ENCODE assay signal across 29 cellular contexts in genomic region chr1:151035167-151035566, GRCh38. TPM values are rescaled to one million over a fixed set of nuclear protein-coding genes. Genes with fewer than 3 reads are reported as not detected.
DNase-seq lines count a peak whose midpoint lies in the region; ATAC-seq and TF ChIP-seq lines count a peak whose summit lies in the region.
"Had no signal": no experiment of that assay in that cellular context is flagged by ENCODE, and none has a peak within 500 bp of the region (broad histone marks: within the 10 kb centered on the region; RNA-seq: fewer than 3 reads in every experiment).

No MANE protein-coding gene starts in this region.

- no peaks in the 10 kb centered on the region for H3K27me3 ChIP-seq in GM23338 (ENCODE audit: insufficient read depth)
- H3K27me3 ChIP-seq: left lung, tibial artery had no signal

- DNase-seq in left ventricle myocardium superior: no peak
- DNase-seq in Right ventricle myocardium superior: no peak
- no peak for DNase-seq in GM23338 (ENCODE audit: low spot score)
- no peak for DNase-seq in endothelial cell (ENCODE audit: low spot score)
- DNase-seq in stimulated activated effector memory CD8-positive, alpha-beta T cell treated with anti-CD3 and anti-CD28 coated beads, Interleukin-12 subunit alpha, Interleukin-12 subunit beta, amount 100 ng/mL, for 72 hours (ENCODE audit: low spot score in 2 of 2): no peak
- DNase-seq in pons (ENCODE audit: low spot score): no peak
- DNase-seq in DMS53 (lab: John Stamatoyannopoulos, UW): no peak
- DNase-seq: activated CD4-positive, alpha-beta T cell treated with anti-CD3 and anti-CD28 coated beads, Interleukin-2, amount 50 U/mL, for 4 hours; activated CD8-positive, alpha-beta memory T cell treated with anti-CD3 and anti-CD28 coated beads, Interleukin-2, amount 50 U/mL, for 4 hours; COR-L47; effector CD8-positive, alpha-beta T cell; HCEC 1CT; IMR-90; islet precursor cell; left lung; NCI-H1436 treated with DMSO at 0.1 percent for 48 hours; NCI-H226; NCI-H526 treated with DMSO at 0.1 percent for 48 hours; NK-92 treated with Interleukin-12 subunit alpha and Interleukin-12 subunit beta, amount 100 ng/mL, for 24 hours; SHP77; small intestine; stimulated activated naive CD4-positive, alpha-beta T cell treated with Interleukin-2 at 50 U/mL for 16 hours; tibial artery had no signal

- no peaks in the 10 kb centered on the region for H3K9me2 ChIP-seq in GM23338 (ENCODE audit: insufficient read depth)

- peaks cover 23% of the 10 kb centered on the region for H3K4me1 Mint-ChIP-seq in GM23338
- H3K4me1 Mint-ChIP-seq in endothelial cell (ENCODE audit: unreplicated experiment): no peaks in the 10 kb centered on the region
- H3K4me1 Mint-ChIP-seq in stimulated activated effector memory CD8-positive, alpha-beta T cell treated with anti-CD3 and anti-CD28 coated beads, Interleukin-12 subunit alpha, Interleukin-12 subunit beta, amount 100 ng/mL, for 72 hours: peaks cover 7% of the 10 kb centered on the region

- TF ChIP-seq CTCF in GM23338 (conservative IDR thresholded peaks at IDR 0.05; ENCODE audit: low read depth in 2 of 2) (no peak), endothelial cell (IDR thresholded peaks at IDR 0.05; ENCODE audit: unreplicated experiment) (no peak)

- no peaks in the 10 kb centered on the region; the same call in 1 of the 2 replicates for H4K20me1 ChIP-seq in GM23338 (replicated peaks; ENCODE audit: insufficient read depth)

- peaks cover 6% of the 10 kb centered on the region for H3K27me3 Mint-ChIP-seq in GM23338 (ENCODE audit: insufficient read depth, low read depth, poor library complexity)
- H3K27me3 Mint-ChIP-seq in endothelial cell (ENCODE audit: unreplicated experiment): no peaks in the 10 kb centered on the region
- H3K27me3 Mint-ChIP-seq: activated naive CD8-positive, alpha-beta T cell had no signal

- H3K79me2 ChIP-seq in GM23338 (replicated peaks; ENCODE audit: insufficient read depth): no peaks in the 10 kb centered on the region

- intact Hi-C loops in left ventricle myocardium superior (cut with micrococcal nuclease) (no loop called here), Right ventricle myocardium superior (cut with DNase I) (no loop called here)

- ATAC-seq in left ventricle myocardium superior (peak; percentile 35), Right ventricle myocardium superior (ENCODE audit: poor library complexity) (no peak), GM23338 (no peak), HG02798 (IDR thresholded peaks at IDR 0.05; ENCODE audit: poor library complexity, unreplicated experiment) (no peak)
- no peak for ATAC-seq in stimulated activated effector memory CD8-positive, alpha-beta T cell treated with anti-CD3 and anti-CD28 coated beads, Interleukin-12 subunit alpha, Interleukin-12 subunit beta, amount 100 ng/mL, for 72 hours
- ATAC-seq: activated CD4-positive, CD25-positive, alpha-beta regulatory T cell treated with anti-CD3 and anti-CD28 coated beads, Interleukin-2, amount 50 U/mL, for 24 hours; left lung had no signal

- H3K4me2 ChIP-seq in GM23338: no peak overlapping the region

- H3K4me3 ChIP-seq in GM23338: no peak overlapping the region
- H3K4me3 ChIP-seq: left lung, tibial artery had no signal

- no peak overlapping the region for H2AFZ ChIP-seq in GM23338

- peaks cover 21% of the 10 kb centered on the region for H3K36me3 Mint-ChIP-seq in GM23338 (ENCODE audit: low read depth)
- H3K36me3 Mint-ChIP-seq in endothelial cell (ENCODE audit: low read depth, unreplicated experiment): peaks cover 25% of the 10 kb centered on the region
- H3K36me3 Mint-ChIP-seq in stimulated activated effector memory CD8-positive, alpha-beta T cell treated with anti-CD3 and anti-CD28 coated beads, Interleukin-12 subunit alpha, Interleukin-12 subunit beta, amount 100 ng/mL, for 72 hours: peaks cover 45% of the 10 kb centered on the region
- H3K36me3 Mint-ChIP-seq: activated naive CD8-positive, alpha-beta T cell had no signal

- H3K4me3 Mint-ChIP-seq in GM23338 (no peak overlapping the region), endothelial cell (ENCODE audit: unreplicated experiment) (peak overlapping the region; percentile 2)
- H3K4me3 Mint-ChIP-seq in stimulated activated effector memory CD8-positive, alpha-beta T cell treated with anti-CD3 and anti-CD28 coated beads, Interleukin-12 subunit alpha, Interleukin-12 subunit beta, amount 100 ng/mL, for 72 hours: no peak overlapping the region
- H3K4me3 Mint-ChIP-seq: activated naive CD8-positive, alpha-beta T cell; mesothelial cell of epicardium had no signal

- H3K9me3 Mint-ChIP-seq in GM23338 (no peaks in the 10 kb centered on the region), endothelial cell (ENCODE audit: unreplicated experiment) (no peaks in the 10 kb centered on the region)
- no peaks in the 10 kb centered on the region for H3K9me3 Mint-ChIP-seq in stimulated activated effector memory CD8-positive, alpha-beta T cell treated with anti-CD3 and anti-CD28 coated beads, Interleukin-12 subunit alpha, Interleukin-12 subunit beta, amount 100 ng/mL, for 72 hours
- H3K9me3 Mint-ChIP-seq: mesothelial cell of epicardium had no signal

- 0 out of 2 replicates have a peak, but pooled peaks cover 3% of the 10 kb centered on the region for H3K36me3 ChIP-seq in GM23338 (ENCODE audit: insufficient read depth)

- 0 out of 2 replicates have a peak overlapping the region, but pooled peaks have one; percentile 5 for H3K27ac Mint-ChIP-seq in GM23338
- H3K27ac Mint-ChIP-seq in endothelial cell (ENCODE audit: unreplicated experiment): no peak overlapping the region
- peak overlapping the region; percentile 21 for H3K27ac Mint-ChIP-seq in stimulated activated effector memory CD8-positive, alpha-beta T cell treated with anti-CD3 and anti-CD28 coated beads, Interleukin-12 subunit alpha, Interleukin-12 subunit beta, amount 100 ng/mL, for 72 hours
- H3K27ac Mint-ChIP-seq: activated naive CD8-positive, alpha-beta T cell had no signal

- no peaks in the 10 kb centered on the region for H3F3A ChIP-seq in GM23338 (replicated peaks; ENCODE audit: low read depth)

- H3K27ac ChIP-seq in GM23338 (ENCODE audit: low read depth): 0 out of 2 replicates have a peak overlapping the region, but pooled peaks have one; percentile 26
- H3K27ac ChIP-seq: left lung, tibial artery had no signal

- H3K4me1 ChIP-seq in GM23338 (ENCODE audit: insufficient read depth): peaks cover 19% of the 10 kb centered on the region
- H3K4me1 ChIP-seq: left lung, tibial artery had no signal

TF ChIP-seq in GM23338, 12 proteins besides CTCF, POLR2A, EP300 and RAD21:
- no peak for TF ChIP-seq REST (IDR thresholded peaks at IDR 0.05; ENCODE audit: unreplicated experiment)
- no peak for TF ChIP-seq ZNF114 (CRISPR knock-in tag; IDR thresholded peaks at IDR 0.05)
- TF ChIP-seq POLR2AphosphoS5 (IDR thresholded peaks at IDR 0.05; ENCODE audit: low read depth): no peak
- no peak for TF ChIP-seq NANOG (IDR thresholded peaks at IDR 0.05; ENCODE audit: borderline replicate concordance)

RNA-seq across cellular contexts. Expression of gene BNIPL, which starts 1.2 kb away (rescaled TPM):
- total RNA-seq in left ventricle myocardium superior (0.32 TPM), Right ventricle myocardium superior (0.43 TPM), endothelial cell (ENCODE audit: unreplicated experiment) (1.5 TPM)
- total RNA-seq in GM23338 (2014; rRNA removed; shearing (Covaris generic)): 1.2 and 2.4 TPM in 2 replicates
- 0.59 and 0.91 TPM in 2 replicates for polyA plus RNA-seq in GM23338 (2016; fragmentation: Nextera tagmentation; extraction: Ambion mirVana)
- total RNA-seq: epithelial cell of proximal tubule, G401 had no signal

RNA-seq across cellular contexts. Expression of gene C1orf56, which starts 12.4 kb away (rescaled TPM):
- total RNA-seq in left ventricle myocardium superior: 7.3 TPM
- total RNA-seq in Right ventricle myocardium superior: 7.3 TPM
- 1.6 and 3.9 TPM in 2 replicates for total RNA-seq in GM23338 (2014; rRNA removed; shearing (Covaris generic))
- polyA plus RNA-seq in GM23338 (2016; fragmentation: Nextera tagmentation; extraction: Ambion mirVana): 26.3 and 27.8 TPM in 2 replicates
- 1.0 TPM for total RNA-seq in endothelial cell (ENCODE audit: unreplicated experiment)

RNA-seq across cellular contexts. Expression of gene CDC42SE1, which starts 24.3 kb away (rescaled TPM):
- total RNA-seq in left ventricle myocardium superior (27.2 TPM), Right ventricle myocardium superior (24.3 TPM), endothelial cell (ENCODE audit: unreplicated experiment) (180 TPM)
- total RNA-seq in GM23338 (2014; rRNA removed; shearing (Covaris generic)): 44.9 and 49.1 TPM in 2 replicates
- 18.3 and 18.4 TPM in 2 replicates for polyA plus RNA-seq in GM23338 (2016; fragmentation: Nextera tagmentation; extraction: Ambion mirVana)

RNA-seq across cellular contexts. Expression of gene MLLT11, which starts 25.0 kb away (rescaled TPM):
- total RNA-seq in left ventricle myocardium superior (1.8 TPM), Right ventricle myocardium superior (2.9 TPM), endothelial cell (ENCODE audit: unreplicated experiment) (27.8 TPM)
- 10.6 and 11.3 TPM in 2 replicates for total RNA-seq in GM23338 (2014; rRNA removed; shearing (Covaris generic))
- 19.7 and 22.6 TPM in 2 replicates for polyA plus RNA-seq in GM23338 (2016; fragmentation: Nextera tagmentation; extraction: Ambion mirVana)

RNA-seq across cellular contexts. Expression of gene PRUNE1, which starts 26.9 kb away (rescaled TPM):
- total RNA-seq in left ventricle myocardium superior (43.6 TPM), Right ventricle myocardium superior (41.3 TPM), endothelial cell (ENCODE audit: unreplicated experiment) (16.7 TPM)
- total RNA-seq in GM23338 (2014; rRNA removed; shearing (Covaris generic)): 23.7 and 33.2 TPM in 2 replicates
- 14.7 and 16.7 TPM in 2 replicates for polyA plus RNA-seq in GM23338 (2016; fragmentation: Nextera tagmentation; extraction: Ambion mirVana)
